In genomic region chr13:104937881-104938280, GRCh38 we compare ENCODE assay signal across 16 cellular contexts.
"Had no signal": no experiment of that assay in that cellular context is flagged by ENCODE, and none has a peak within 500 bp of the region (broad histone marks: within the 10 kb centered on the region; RNA-seq: fewer than 3 reads in every experiment).

No MANE protein-coding gene starts in this region.

- H3K36me3 ChIP-seq: ascending aorta, cardiac muscle cell, neural progenitor cell, ovary, thoracic aorta had no signal

- H3K4me1 ChIP-seq: ascending aorta, neural progenitor cell had no signal

- H3K27me3 Mint-ChIP-seq: activated naive CD8-positive, alpha-beta T cell treated with anti-CD3 and anti-CD28 coated beads, Interleukin-2, amount 10 ng/mL, durations not matched to agents 7 days and 5 days; naive B cell had no signal

- H3K4me2 ChIP-seq: neural progenitor cell had no signal

- H3K4me3 Mint-ChIP-seq: activated naive CD8-positive, alpha-beta T cell treated with anti-CD3 and anti-CD28 coated beads, Interleukin-2, amount 10 ng/mL, durations not matched to agents 7 days and 5 days; activated T-helper 1 cell treated with anti-CD3 and anti-CD28 coated beads, Interleukin-12 subunit alpha, Interleukin-12 subunit beta, Interleukin-2, Interleukin-4 antibody, amounts not matched to agents 30 ng/mL and 10 ng/mL and 1 ng/mL, durations not matched to agents 14 hours and 24 hours and 36 hours; naive B cell; neural progenitor cell; stimulated activated effector memory CD8-positive, alpha-beta T cell treated with anti-CD3 and anti-CD28 coated beads, Interleukin-12 subunit alpha, Interleukin-12 subunit beta, amount 100 ng/mL, for 72 hours had no signal

- H3K4me1 Mint-ChIP-seq: activated naive CD8-positive, alpha-beta T cell treated with anti-CD3 and anti-CD28 coated beads, Interleukin-2, amount 10 ng/mL, durations not matched to agents 7 days and 5 days; naive B cell; neural progenitor cell; stimulated activated effector memory CD8-positive, alpha-beta T cell treated with anti-CD3 and anti-CD28 coated beads, Interleukin-12 subunit alpha, Interleukin-12 subunit beta, amount 100 ng/mL, for 72 hours had no signal

- H3K9me3 Mint-ChIP-seq: activated T-helper 1 cell treated with anti-CD3 and anti-CD28 coated beads, Interleukin-12 subunit alpha, Interleukin-12 subunit beta, Interleukin-2, Interleukin-4 antibody, amounts not matched to agents 30 ng/mL and 10 ng/mL and 1 ng/mL, durations not matched to agents 14 hours and 24 hours and 36 hours had no signal

- H3K9ac ChIP-seq: neural progenitor cell had no signal

- H2AFZ ChIP-seq: neural progenitor cell had no signal

- H3K4me3 ChIP-seq: ascending aorta, cardiac muscle cell, neural progenitor cell, ovary, thoracic aorta had no signal

- H3K36me3 Mint-ChIP-seq: activated naive CD8-positive, alpha-beta T cell treated with anti-CD3 and anti-CD28 coated beads, Interleukin-2, amount 10 ng/mL, durations not matched to agents 7 days and 5 days; naive B cell; neural progenitor cell; stimulated activated effector memory CD8-positive, alpha-beta T cell treated with anti-CD3 and anti-CD28 coated beads, Interleukin-12 subunit alpha, Interleukin-12 subunit beta, amount 100 ng/mL, for 72 hours had no signal

- H3K27ac ChIP-seq: ascending aorta, cardiac muscle cell, neural progenitor cell, ovary, thoracic aorta had no signal

- H3K9me3 ChIP-seq: ascending aorta, ovary, thoracic aorta had no signal

- H3K27ac Mint-ChIP-seq: activated naive CD8-positive, alpha-beta T cell treated with anti-CD3 and anti-CD28 coated beads, Interleukin-2, amount 10 ng/mL, durations not matched to agents 7 days and 5 days; activated T-helper 1 cell treated with anti-CD3 and anti-CD28 coated beads, Interleukin-12 subunit alpha, Interleukin-12 subunit beta, Interleukin-2, Interleukin-4 antibody, amounts not matched to agents 30 ng/mL and 10 ng/mL and 1 ng/mL, durations not matched to agents 14 hours and 24 hours and 36 hours; naive B cell; neural progenitor cell; stimulated activated effector memory CD8-positive, alpha-beta T cell treated with anti-CD3 and anti-CD28 coated beads, Interleukin-12 subunit alpha, Interleukin-12 subunit beta, amount 100 ng/mL, for 72 hours had no signal

- ATAC-seq: activated CD4-positive, CD25-positive, alpha-beta regulatory T cell treated with anti-CD3 and anti-CD28 coated beads, Interleukin-2, amount 50 U/mL, for 24 hours; left lobe of liver; stimulated activated effector memory CD8-positive, alpha-beta T cell treated with anti-CD3 and anti-CD28 coated beads, Interleukin-12 subunit alpha, Interleukin-12 subunit beta, amount 100 ng/mL, for 72 hours had no signal

- DNase-seq: activated naive CD4-positive, alpha-beta T cell; activated naive CD8-positive, alpha-beta T cell treated with anti-CD3 and anti-CD28 coated beads, Interleukin-2, amount 10 ng/mL, durations not matched to agents 7 days and 5 days; erythroblast; islet precursor cell; naive B cell; ovary; stimulated activated CD4-positive, alpha-beta T cell treated with anti-CD3 and anti-CD28 coated beads, Interleukin-12 subunit alpha, Interleukin-12 subunit beta, amount 100 ng/mL, for 4 hours; stimulated activated CD4-positive, alpha-beta T cell treated with anti-CD3 and anti-CD28 coated beads, Interleukin-2, amount 100 ng/mL, for 24 hours had no signal

- H3K27me3 ChIP-seq: ascending aorta, cardiac muscle cell, neural progenitor cell, ovary had no signal
